In genomic region chr7:44885394-44886317, GRCh38 we compare ENCODE assay signal across 1 cellular context.
TF ChIP-seq lines count a peak whose summit lies in the region.

Gene PURB, minus strand, starts transcription at chr7:44885530. Its CDS starts 182 bp downstream, at chr7:44885348.

TF ChIP-seq in K562, 482 proteins besides CTCF, POLR2A, EP300 and RAD21 (continued from another document and continues in another):
- no peak for TF ChIP-seq ZNF407 (IDR thresholded peaks at IDR 0.05; ENCODE audit: low read depth)
- TF ChIP-seq RUNX1 (IDR thresholded peaks at IDR 0.05; ENCODE audit: low read depth), result no peak
- TF ChIP-seq HMG20B (CRISPR knock-in tag; IDR thresholded peaks at IDR 0.05), result no peak
- no peak for TF ChIP-seq TARDBP (IDR thresholded peaks at IDR 0.05)
- no peak for TF ChIP-seq CBX8 (IDR thresholded peaks at IDR 0.05; ENCODE audit: borderline replicate concordance, extremely low read depth, low read depth, low read length, poor library complexity, severe bottlenecking)
- no peak for TF ChIP-seq PHTF2 (CRISPR knock-in tag; IDR thresholded peaks at IDR 0.05)
- TF ChIP-seq RBM15 (IDR thresholded peaks at IDR 0.05; ENCODE audit: insufficient read depth, low read length), result no peak
- no peak for TF ChIP-seq ZMIZ1 (IDR thresholded peaks at IDR 0.05; ENCODE audit: low read depth in 2 of 2, low read length in 2 of 2)
- no peak for TF ChIP-seq CCAR2 (IDR thresholded peaks at IDR 0.05; ENCODE audit: low read depth, low read length)
- TF ChIP-seq VEZF1 (CRISPR knock-in tag; IDR thresholded peaks at IDR 0.05), result peak; percentile 98
- no peak for TF ChIP-seq SRSF1 (IDR thresholded peaks at IDR 0.05; ENCODE audit: low read depth, low read length)
- peak; percentile 83; the same call in 1 of the 2 replicates for TF ChIP-seq KAT7 (CRISPR knock-in tag; IDR thresholded peaks at IDR 0.05; ENCODE audit: borderline replicate concordance)
- TF ChIP-seq E2F1 (CRISPR knock-in tag; IDR thresholded peaks at IDR 0.05), result peak; percentile 69; the same call in 1 of the 2 replicates
- peak; percentile 72; the same call in 1 of the 2 replicates for TF ChIP-seq ZNF511 (CRISPR knock-in tag; IDR thresholded peaks at IDR 0.05)
- peak; percentile 92 for TF ChIP-seq TAF1 (IDR thresholded peaks at IDR 0.05; ENCODE audit: control insufficient read depth, extremely low read depth, insufficient read depth, low read length, severe bottlenecking)
- TF ChIP-seq PHF21A (IDR thresholded peaks at IDR 0.05; ENCODE audit: borderline replicate concordance, low read depth), result no peak; the same call in 1 of the 2 replicates
- peak; percentile 92 for TF ChIP-seq KLF1 (tag; IDR thresholded peaks at IDR 0.05)
- 0 out of 2 replicates have a peak, but pooled peaks have one; percentile 12 for TF ChIP-seq SMC3 (conservative IDR thresholded peaks at IDR 0.05; ENCODE audit: insufficient read depth, low read depth, low read length)
- no peak for TF ChIP-seq ZNF41 (CRISPR knock-in tag; conservative IDR thresholded peaks at IDR 0.05)
- TF ChIP-seq ZNF695 (CRISPR knock-in tag; IDR thresholded peaks at IDR 0.05), result no peak
- TF ChIP-seq MBD1 (CRISPR knock-in tag; IDR thresholded peaks at IDR 0.05), result no peak
- no peak for TF ChIP-seq ZNF232 (CRISPR knock-in tag; IDR thresholded peaks at IDR 0.05)
- TF ChIP-seq ID3 (CRISPR knock-in tag; IDR thresholded peaks at IDR 0.05), result no peak
- TF ChIP-seq ID3 (tag; IDR thresholded peaks at IDR 0.05), result no peak
- peak; percentile 89 for TF ChIP-seq ZFX (CRISPR knock-in tag; IDR thresholded peaks at IDR 0.05)
- TF ChIP-seq ZNF589 (CRISPR knock-in tag; IDR thresholded peaks at IDR 0.05; ENCODE audit: low read depth), result peak; percentile 47; the same call in 1 of the 2 replicates
- TF ChIP-seq IFI16 (CRISPR knock-in tag; IDR thresholded peaks at IDR 0.05), result no peak
- peak; percentile 40; the same call in 1 of the 2 replicates for TF ChIP-seq OTX1 (CRISPR knock-in tag; IDR thresholded peaks at IDR 0.05)
- TF ChIP-seq KLF6 (CRISPR knock-in tag; IDR thresholded peaks at IDR 0.05; ENCODE audit: borderline replicate concordance), result peak; percentile 37; the same call in 1 of the 2 replicates
- peak; percentile 96 for TF ChIP-seq ZNF740 (CRISPR knock-in tag; IDR thresholded peaks at IDR 0.05)
- TF ChIP-seq ZNF740 (tag; IDR thresholded peaks at IDR 0.05), result peak in 1 of 2 experiments; percentile 94; a peak in 2 of 4 replicates
- no peak; the same call in 1 of the 2 replicates for TF ChIP-seq ZNF830 (CRISPR knock-in tag; IDR thresholded peaks at IDR 0.05)
- peak in 2 of 3 experiments; percentile 43 to 93; a peak in 3 of 6 replicates for TF ChIP-seq ZBTB11 (CRISPR knock-in tag; IDR thresholded peaks at IDR 0.05)
- no peak for TF ChIP-seq ZNF239 (CRISPR knock-in tag; IDR thresholded peaks at IDR 0.05)
- TF ChIP-seq MEIS2 (IDR thresholded peaks at IDR 0.05; ENCODE audit: partially characterized antibody), result peak; percentile 64
- peak; percentile 87 for TF ChIP-seq SIN3B (IDR thresholded peaks at IDR 0.05; ENCODE audit: low read depth)
- TF ChIP-seq HDGF (IDR thresholded peaks at IDR 0.05), result peak; percentile 48; the same call in 1 of the 2 replicates
